Comparison of ENCODE assay signal across 19 cellular contexts in the genomic region with DNA sequence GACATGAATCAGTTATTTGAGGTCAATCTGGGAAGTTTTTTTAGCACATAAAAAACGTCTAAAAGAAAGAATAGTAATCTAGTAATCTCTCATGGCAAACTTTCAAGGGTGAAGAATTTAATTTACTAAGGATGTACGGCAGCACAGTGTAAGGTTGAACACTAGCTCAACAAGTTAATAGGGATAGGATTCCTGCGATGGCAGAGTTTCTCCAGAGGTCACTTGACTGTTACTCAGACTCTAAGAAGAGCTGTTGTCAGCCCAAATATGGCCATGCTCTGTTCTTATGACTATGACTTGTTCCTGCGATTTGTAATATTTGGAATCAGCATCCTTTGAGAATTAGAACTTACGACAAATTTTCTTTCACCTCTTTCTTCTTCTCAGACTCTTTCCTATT.
DNase-seq lines count a peak whose midpoint lies in the region; ATAC-seq and TF ChIP-seq lines count a peak whose summit lies in the region.
"Had no signal": no experiment of that assay in that cellular context is flagged by ENCODE, and none has a peak within 500 bp of the region (broad histone marks: within the 10 kb centered on the region; RNA-seq: fewer than 3 reads in every experiment).

No MANE protein-coding gene starts in this region.

- TF ChIP-seq CTCF in fibroblast of pulmonary artery (IDR thresholded peaks at IDR 0.05; ENCODE audit: low read length, missing control alignments) (no peak), nephron (IDR thresholded peaks at IDR 0.05; ENCODE audit: unreplicated experiment in 3 of 3) (no peak), upper lobe of left lung (IDR thresholded peaks at IDR 0.05) (no peak)

- WGBS in upper lobe of left lung, 2 donors: 72 to 76% methylated on average over 5 of the region's 5 CpGs

- H3K4me3 Mint-ChIP-seq in nephron: no peak overlapping the region
- H3K4me3 Mint-ChIP-seq in activated T-cell treated with anti-CD3 and anti-CD28 coated beads, Interleukin-2, amount 50 U/mL, for 24 hours: no peak overlapping the region
- H3K4me3 Mint-ChIP-seq: activated T-helper 17 cell treated with anti-CD3 and anti-CD28 coated beads, Interleukin-2, amount 50 U/mL, for 72 hours; CD4-positive, CD25-positive, alpha-beta regulatory T cell; stimulated activated effector memory CD8-positive, alpha-beta T cell treated with anti-CD3 and anti-CD28 coated beads, Interleukin-12 subunit alpha, Interleukin-12 subunit beta, amount 100 ng/mL, for 72 hours had no signal

- DNase-seq in LHCN-M2 (ENCODE audit: low read depth): peak; percentile 51
- peak; percentile 25 for DNase-seq in fibroblast of pulmonary artery (ENCODE audit: low read depth)
- no peak for DNase-seq in upper lobe of left lung
- no peak for DNase-seq in activated T-cell treated with anti-CD3 and anti-CD28 coated beads, Interleukin-2, amount 50 U/mL, for 24 hours
- no peak for DNase-seq in GM19240 (ENCODE audit: insufficient read length, low spot score)
- DNase-seq in HK-2 (ENCODE audit: unreplicated experiment): no peak
- DNase-seq: activated CD4-positive, alpha-beta T cell treated with anti-CD3 and anti-CD28 coated beads, Interleukin-2, amount 50 U/mL, for 4 hours; CD4-positive, CD25-positive, alpha-beta regulatory T cell; effector memory CD4-positive, alpha-beta T cell; NCI-H146; NCI-H526 treated with DMSO at 0.1 percent for 48 hours; stimulated activated CD4-positive, alpha-beta T cell treated with anti-CD3 and anti-CD28 coated beads, Interleukin-4, amount 100 ng/mL, for 1 hour; T1000 had no signal

- H3K36me3 Mint-ChIP-seq in nephron (ENCODE audit: low read depth): no peaks in the 10 kb centered on the region
- no peaks in the 10 kb centered on the region for H3K36me3 Mint-ChIP-seq in activated T-cell treated with anti-CD3 and anti-CD28 coated beads, Interleukin-2, amount 50 U/mL, for 24 hours (ENCODE audit: low read depth)
- H3K36me3 Mint-ChIP-seq: CD4-positive, CD25-positive, alpha-beta regulatory T cell; stimulated activated effector memory CD8-positive, alpha-beta T cell treated with anti-CD3 and anti-CD28 coated beads, Interleukin-12 subunit alpha, Interleukin-12 subunit beta, amount 100 ng/mL, for 72 hours had no signal

- TF ChIP-seq POLR2A in upper lobe of left lung (IDR thresholded peaks at IDR 0.05): no peak

- H3K4me3 ChIP-seq in fibroblast of pulmonary artery (replicated peaks; ENCODE audit: low read depth, low read length) (no peak overlapping the region), upper lobe of left lung (no peak overlapping the region)
- H3K4me3 ChIP-seq: lung had no signal

- no peaks in the 10 kb centered on the region for H3K27me3 ChIP-seq in upper lobe of left lung

- no peaks in the 10 kb centered on the region for H3K36me3 ChIP-seq in upper lobe of left lung

- ATAC-seq in upper lobe of left lung (ENCODE audit: low FRiP score in 2 of 2) (peak; percentile 74 to 84), GM18517 (IDR thresholded peaks at IDR 0.05; ENCODE audit: unreplicated experiment) (no peak)
- ATAC-seq: activated T-helper 17 cell treated with anti-CD3 and anti-CD28 coated beads, Interleukin-2, amount 50 U/mL, for 72 hours; stimulated activated effector memory CD8-positive, alpha-beta T cell treated with anti-CD3 and anti-CD28 coated beads, Interleukin-12 subunit alpha, Interleukin-12 subunit beta, amount 100 ng/mL, for 72 hours had no signal

- H3K9me3 ChIP-seq in upper lobe of left lung: no peaks in the 10 kb centered on the region

- H3K4me1 Mint-ChIP-seq in nephron: peaks cover 51% of the 10 kb centered on the region
- no peaks in the 10 kb centered on the region for H3K4me1 Mint-ChIP-seq in activated T-cell treated with anti-CD3 and anti-CD28 coated beads, Interleukin-2, amount 50 U/mL, for 24 hours (ENCODE audit: low read depth)
- H3K4me1 Mint-ChIP-seq: activated T-helper 17 cell treated with anti-CD3 and anti-CD28 coated beads, Interleukin-2, amount 50 U/mL, for 72 hours; CD4-positive, CD25-positive, alpha-beta regulatory T cell; stimulated activated effector memory CD8-positive, alpha-beta T cell treated with anti-CD3 and anti-CD28 coated beads, Interleukin-12 subunit alpha, Interleukin-12 subunit beta, amount 100 ng/mL, for 72 hours had no signal

- TF ChIP-seq EP300 in upper lobe of left lung (IDR thresholded peaks at IDR 0.05): no peak

- no peak overlapping the region for H3K27ac ChIP-seq in upper lobe of left lung
- H3K27ac ChIP-seq: KMS-11 had no signal

- H3K4me1 ChIP-seq in upper lobe of left lung: peaks cover 0 to 3% (median 0%) of the 10 kb centered on the region in 4 donors

- H3K9me3 Mint-ChIP-seq in nephron: no peaks in the 10 kb centered on the region
- no peaks in the 10 kb centered on the region for H3K9me3 Mint-ChIP-seq in activated T-cell treated with anti-CD3 and anti-CD28 coated beads, Interleukin-2, amount 50 U/mL, for 24 hours
- H3K9me3 Mint-ChIP-seq: activated T-helper 17 cell treated with anti-CD3 and anti-CD28 coated beads, Interleukin-2, amount 50 U/mL, for 72 hours; stimulated activated effector memory CD8-positive, alpha-beta T cell treated with anti-CD3 and anti-CD28 coated beads, Interleukin-12 subunit alpha, Interleukin-12 subunit beta, amount 100 ng/mL, for 72 hours had no signal

- peak overlapping the region; percentile 71 to 92 (median 87) for H3K27ac Mint-ChIP-seq in nephron
- H3K27ac Mint-ChIP-seq in activated T-cell treated with anti-CD3 and anti-CD28 coated beads, Interleukin-2, amount 50 U/mL, for 24 hours: no peak overlapping the region
- H3K27ac Mint-ChIP-seq: activated T-helper 17 cell treated with anti-CD3 and anti-CD28 coated beads, Interleukin-2, amount 50 U/mL, for 72 hours; stimulated activated effector memory CD8-positive, alpha-beta T cell treated with anti-CD3 and anti-CD28 coated beads, Interleukin-12 subunit alpha, Interleukin-12 subunit beta, amount 100 ng/mL, for 72 hours had no signal

- no peaks in the 10 kb centered on the region for H3K27me3 Mint-ChIP-seq in nephron (ENCODE audit: low read depth)
- no peaks in the 10 kb centered on the region for H3K27me3 Mint-ChIP-seq in activated T-cell treated with anti-CD3 and anti-CD28 coated beads, Interleukin-2, amount 50 U/mL, for 24 hours
- H3K27me3 Mint-ChIP-seq: CD4-positive, CD25-positive, alpha-beta regulatory T cell had no signal

Comparison
In these comparisons a context has a peak if more than half of its experiments do, and no peak if none do; other contexts are left out.
1. DNase-seq: peak in LHCN-M2 (single experiment) and fibroblast of pulmonary artery (single experiment); none in upper lobe of left lung (0 of 2), activated T-cell treated with anti-CD3 and anti-CD28 coated beads, Interleukin-2, amount 50 U/mL, for 24 hours (single experiment), GM19240 (single experiment) and HK-2 (single experiment).